ENCODE assay signal across 25 cellular contexts in the genomic region with DNA sequence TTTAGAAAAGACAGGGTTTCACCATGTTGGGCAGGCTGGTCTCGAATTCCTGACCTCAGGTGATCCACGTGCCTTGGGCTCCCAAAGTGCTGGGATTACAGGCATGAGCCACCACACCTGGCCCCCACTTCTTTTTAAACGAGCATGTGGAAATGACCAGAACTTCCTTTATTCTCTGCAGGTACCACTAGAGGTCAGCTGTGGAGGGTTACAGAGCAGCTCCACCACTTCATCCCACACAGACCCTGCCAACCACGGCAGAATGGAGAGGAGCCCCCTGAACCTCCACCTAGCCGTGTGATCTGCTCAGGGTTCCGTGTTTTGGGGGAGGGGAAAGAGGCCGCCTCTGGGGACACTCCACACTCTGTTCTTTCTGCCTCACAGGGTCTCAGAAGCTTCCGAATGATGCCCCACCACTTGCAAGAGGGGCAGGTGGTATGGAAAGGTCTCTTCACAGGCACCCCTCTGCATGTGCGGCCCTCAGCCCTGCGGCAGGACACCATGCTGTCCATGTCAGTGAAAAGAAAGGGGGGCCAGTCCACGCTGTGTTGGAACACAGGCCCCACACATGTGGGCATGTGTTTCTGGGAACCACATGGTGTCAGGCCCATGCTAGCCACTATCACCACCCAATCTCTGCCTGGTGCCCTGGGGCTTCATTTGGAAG.
"Had no signal": no experiment of that assay in that cellular context is flagged by ENCODE, and none has a peak within 500 bp of the region (broad histone marks: within the 10 kb centered on the region; RNA-seq: fewer than 3 reads in every experiment).

No MANE protein-coding gene starts in this region.

- DNase-seq: activated CD4-positive, alpha-beta T cell treated with anti-CD3 and anti-CD28 coated beads for 48 hours; activated CD4-positive, alpha-beta T cell treated with anti-CD3 and anti-CD28 coated beads, Interleukin-2, amount 50 U/mL, for 48 hours; activated CD8-positive, alpha-beta memory T cell treated with anti-CD3 and anti-CD28 coated beads, Interleukin-2, amount 50 U/mL, for 48 hours; activated gamma-delta T cell; activated naive CD4-positive, alpha-beta T cell treated with anti-CD3 and anti-CD28 coated beads, Interleukin-2, amount 10 ng/mL, durations not matched to agents 7 days and 5 days; activated naive CD8-positive, alpha-beta T cell treated with anti-CD3 and anti-CD28 coated beads, Interleukin-2, amount 10 ng/mL, durations not matched to agents 7 days and 5 days; activated T-cell treated with anti-CD3 and anti-CD28 coated beads, Interleukin-2, amount 50 U/mL, for 24 hours; cerebellar nuclear complex; colonic mucosa; effector memory CD4-positive, alpha-beta T cell; erythroblast; gastrocnemius medialis; glutamatergic neuron; immature natural killer cell; midbrain; naive thymus-derived CD4-positive, alpha-beta T cell; nucleus accumbens; right cardiac atrium; stimulated activated CD4-positive, alpha-beta T cell treated with anti-CD3 and anti-CD28 coated beads, Interleukin-15, amount 100 ng/mL, for 24 hours; stimulated activated CD4-positive, alpha-beta T cell treated with anti-CD3 and anti-CD28 coated beads, Interleukin-2, amount 100 ng/mL, for 24 hours; substantia nigra; T-helper 1 cell; uterus had no signal

- H3K27me3 ChIP-seq: ascending aorta, cardiac muscle cell, colonic mucosa, gastrocnemius medialis, uterus had no signal

- H3K36me3 ChIP-seq: ascending aorta, cardiac muscle cell, colonic mucosa, gastrocnemius medialis, uterus had no signal

- H3K4me3 ChIP-seq: ascending aorta, cardiac muscle cell, colonic mucosa, gastrocnemius medialis, uterus had no signal

- H3K9me3 ChIP-seq: ascending aorta, colonic mucosa, gastrocnemius medialis, uterus had no signal

- H3K27ac ChIP-seq: ascending aorta, cardiac muscle cell, colonic mucosa, gastrocnemius medialis, uterus had no signal
